ENCODE assay signal across 26 cellular contexts in genomic region chr11:88656315-88656714, GRCh38.
"Had no signal": no experiment of that assay in that cellular context is flagged by ENCODE, and none has a peak within 500 bp of the region (broad histone marks: within the 10 kb centered on the region; RNA-seq: fewer than 3 reads in every experiment).

No MANE protein-coding gene starts in this region.

- H3K36me3 ChIP-seq: stomach, suprapubic skin, thoracic aorta, thyroid gland, tibial artery, tibial nerve, transverse colon, upper lobe of left lung, upper lobe of right lung, uterus, vagina had no signal

- H3K4me1 ChIP-seq: suprapubic skin, testis, thyroid gland, tibial artery, transverse colon, upper lobe of left lung, upper lobe of right lung, uterus, vagina had no signal

- DNase-seq: stimulated activated CD4-positive, alpha-beta T cell treated with anti-CD3 and anti-CD28 coated beads, Interleukin-2, amount 100 ng/mL, for 48 hours; stimulated activated CD4-positive, alpha-beta T cell treated with anti-CD3 and anti-CD28 coated beads, Interleukin-4, amount 100 ng/mL, for 1 hour; stimulated activated CD4-positive, alpha-beta T cell treated with anti-CD3 and anti-CD28 coated beads, Interleukin-4, amount 100 ng/mL, for 24 hours; stimulated activated CD4-positive, alpha-beta T cell treated with anti-CD3 and anti-CD28 coated beads, Interleukin-4, amount 100 ng/mL, for 4 hours; stimulated activated CD8-positive, alpha-beta memory T cell treated with anti-CD3 and anti-CD28 coated beads, Interleukin-4, amount 100 ng/mL, for 48 hours; stimulated activated naive B cell treated with anti-CD40 and anti-IgM and Interleukin-4, amounts not matched to agents 10 μg/mL and 1 μg/mL and 100 μg/mL, for 72 hours; stimulated activated naive CD4-positive, alpha-beta T cell; stimulated activated naive CD4-positive, alpha-beta T cell treated with Interleukin-2 at 50 U/mL for 16 hours; stimulated activated naive CD8-positive, alpha-beta T cell treated with anti-CD3 and anti-CD28 coated beads, Interleukin-15, amount 100 ng/mL, for 72 hours; stimulated activated naive CD8-positive, alpha-beta T cell treated with anti-CD3 and anti-CD28 coated beads, Interleukin-15, Interleukin-2, amounts not matched to agents 100 U/mL and 50 U/mL, for 24 hours; stomach; substantia nigra; testis; thyroid gland; tibial artery; transverse colon; trophoblast cell; upper lobe of left lung; upper lobe of right lung; uterus had no signal

- H3K27me3 ChIP-seq: stomach, suprapubic skin, testis, thyroid gland, tibial artery, tibial nerve, transverse colon, upper lobe of left lung, upper lobe of right lung, uterus, vagina had no signal

- H3K27ac ChIP-seq: stomach, suprapubic skin, testis, thoracic aorta, thyroid gland, tibial artery, tibial nerve, transverse colon, upper lobe of left lung, upper lobe of right lung, uterus, vagina had no signal

- H3K9me3 ChIP-seq: stomach, suprapubic skin, testis, thoracic aorta, thyroid gland, tibial artery, tibial nerve, transverse colon, upper lobe of left lung, upper lobe of right lung, uterus, vagina had no signal

- ATAC-seq: stimulated activated effector memory CD8-positive, alpha-beta T cell treated with anti-CD3 and anti-CD28 coated beads, Interleukin-12 subunit alpha, Interleukin-12 subunit beta, amount 100 ng/mL, for 72 hours; stimulated activated memory B cell treated with anti-CD40 and anti-IgM and Interleukin-4, amounts not matched to agents 10 μg/mL and 1 μg/mL and 100 μg/mL, for 72 hours; stimulated activated naive B cell treated with anti-CD40 and anti-IgM and Interleukin-4, amounts not matched to agents 10 μg/mL and 1 μg/mL and 100 μg/mL, for 72 hours; stimulated activated naive CD8-positive, alpha-beta T cell treated with anti-CD3 and anti-CD28 coated beads, Interleukin-15, amount 100 ng/mL, for 72 hours; stimulated activated naive CD8-positive, alpha-beta T cell treated with anti-CD3 and anti-CD28 coated beads, Interleukin-15, Interleukin-2, amounts not matched to agents 100 U/mL and 50 U/mL, for 24 hours; upper lobe of right lung had no signal

- H3K4me3 ChIP-seq: stomach, suprapubic skin, testis, thoracic aorta, thyroid gland, tibial artery, tibial nerve, transverse colon, upper lobe of left lung, upper lobe of right lung, uterus, vagina had no signal
